ENCODE assay signal across 15 cellular contexts in genomic region chr16:81937305-81938038, GRCh38.
DNase-seq lines count a peak whose midpoint lies in the region; TF ChIP-seq lines count a peak whose summit lies in the region.
"Had no signal": no experiment of that assay in that cellular context is flagged by ENCODE, and none has a peak within 500 bp of the region (broad histone marks: within the 10 kb centered on the region; RNA-seq: fewer than 3 reads in every experiment).

No MANE protein-coding gene starts in this region.

- H3K27ac ChIP-seq in testis = no peak overlapping the region
- H3K27ac ChIP-seq: HL-60 had no signal

- H3K9me3 ChIP-seq in testis = no peaks in the 10 kb centered on the region

- H3K27me3 ChIP-seq in testis = no peaks in the 10 kb centered on the region

- TF ChIP-seq CTCF in testis (IDR thresholded peaks at IDR 0.05) = no peak

- WGBS in testis, 2 donors = 47 to 71% methylated on average over 13 of the region's 13 CpGs

- intact Hi-C loops in testis (cut with DNase I; ENCODE audit: low total_unique reads) = no loop called here

- no peaks in the 10 kb centered on the region for H3K36me3 ChIP-seq in testis (ENCODE audit: low read depth, missing control alignments)

- H3K4me1 ChIP-seq in testis = no peaks in the 10 kb centered on the region

- H3K4me3 ChIP-seq in testis = no peak overlapping the region

- peak; percentile 30 for DNase-seq in NCI-H2029 (lab: John Stamatoyannopoulos, UW)
- DNase-seq in NCI-H2029 treated with DMSO at 0.1 percent for 48 hours (lab: John Stamatoyannopoulos, UW) = no peak
- DNase-seq in NCI-H69 (lab: John Stamatoyannopoulos, UW) = peak; percentile 53
- DNase-seq in iPS-NIHi11 (ENCODE audit: low spot score) = peak; percentile 39
- DNase-seq in testis = peak; percentile 40
- no peak for DNase-seq in cerebellar nuclear complex (lab: John Stamatoyannopoulos, UW)
- DNase-seq in DMS79 (lab: John Stamatoyannopoulos, UW) = no peak
- no peak for DNase-seq in DMS53 (lab: John Stamatoyannopoulos, UW)
- DNase-seq: activated CD4-positive, alpha-beta T cell treated with anti-CD3 and anti-CD28 coated beads, Interleukin-2, amount 50 U/mL, for 4 hours; COR-L47; GOT3; hypothalamus; NCI-H774; occipital lobe had no signal

- TF ChIP-seq POLR2A in testis (IDR thresholded peaks at IDR 0.05) = no peak

Comparison
In these comparisons a context has a peak if more than half of its experiments do, and no peak if none do; other contexts are left out.
1. DNase-seq: peak in NCI-H2029 (single experiment), NCI-H69 (single experiment), iPS-NIHi11 (single experiment) and testis (single experiment); none in NCI-H2029 treated with DMSO at 0.1 percent for 48 hours (single experiment), cerebellar nuclear complex (0 of 2), DMS79 (single experiment) and DMS53 (single experiment).